21 cellular contexts compared by ENCODE assay signal in the genomic region with DNA sequence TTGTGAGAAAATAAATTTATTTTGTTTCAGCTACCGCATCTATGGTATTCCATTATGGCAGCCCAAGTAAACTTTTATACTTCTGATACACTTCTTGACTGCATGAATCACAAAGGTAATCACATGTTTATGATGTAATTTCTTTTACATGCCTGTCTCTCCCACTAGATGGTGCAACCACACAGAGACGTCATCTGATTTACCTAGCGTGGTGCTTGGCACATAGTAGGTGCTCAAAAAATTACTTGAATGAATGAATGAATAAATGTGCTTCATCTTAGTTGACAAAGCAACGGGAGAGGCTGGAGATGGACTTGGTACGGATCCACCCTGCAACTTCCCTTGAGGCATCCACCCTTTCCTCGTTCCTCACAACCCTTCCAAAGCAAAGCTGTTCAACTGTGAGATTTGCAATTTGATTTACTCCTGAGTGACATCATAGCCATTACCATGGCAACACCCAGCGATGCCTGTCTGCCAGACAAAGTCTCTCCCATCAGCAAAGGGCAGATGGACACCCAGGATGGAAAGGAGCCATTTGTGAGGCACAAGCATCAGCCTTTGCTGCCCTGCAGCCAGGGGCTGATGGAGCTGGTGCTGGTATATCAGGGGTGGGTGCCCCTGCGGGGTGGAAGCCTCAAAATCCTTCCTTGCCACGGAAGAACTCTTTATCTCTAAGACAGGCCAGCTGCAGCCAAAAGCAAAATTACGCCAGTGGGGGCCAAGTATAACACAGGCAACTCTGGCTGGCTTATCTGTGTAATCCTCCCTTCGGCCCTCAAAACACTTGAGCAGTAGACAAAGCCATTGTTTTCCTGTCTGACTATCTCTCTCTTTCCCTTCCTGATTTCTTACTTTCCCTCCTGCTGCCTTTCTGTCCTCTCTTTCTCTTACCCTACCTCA. TPM values are rescaled to one million over a fixed set of nuclear protein-coding genes. Genes with fewer than 3 reads are reported as not detected.
A peak's percentile ranks its signal among the peaks of the same experiment; 100 is the strongest.
DNase-seq lines count a peak whose midpoint lies in the region; ATAC-seq, FAIRE-seq and TF ChIP-seq lines count a peak whose summit lies in the region.
"Had no signal": no experiment of that assay in that cellular context is flagged by ENCODE, and none has a peak within 500 bp of the region (broad histone marks: within the 10 kb centered on the region; RNA-seq: fewer than 3 reads in every experiment).

No MANE protein-coding gene starts in this region.

- no peak overlapping the region; a peak in 1 of 7 replicates for H3K27ac Mint-ChIP-seq in H9
- no peak overlapping the region for H3K27ac Mint-ChIP-seq in naive thymus-derived CD8-positive, alpha-beta T cell
- H3K27ac Mint-ChIP-seq: activated naive CD8-positive, alpha-beta T cell treated with anti-CD3 and anti-CD28 coated beads for 36 hours had no signal

- no peaks in the 10 kb centered on the region for H3K79me1 ChIP-seq in H9 (ENCODE audit: insufficient read depth, low read depth, low read length, poor library complexity, severe bottlenecking)
- H3K79me1 ChIP-seq in mesendoderm (ENCODE audit: low read length): no peaks in the 10 kb centered on the region

- no peak overlapping the region for H2BK20ac ChIP-seq in H9 (ENCODE audit: low read depth, low read length, poor library complexity, severe bottlenecking)

- no peak overlapping the region for H3K4me3 ChIP-seq in bronchial epithelial cell (ENCODE audit: low read depth, low read length)
- H3K4me3 ChIP-seq in mesendoderm (ENCODE audit: low read length): no peak overlapping the region
- no peak overlapping the region for H3K4me3 ChIP-seq in H7 (ENCODE audit: insufficient read depth, low read depth, low read length)
- H3K4me3 ChIP-seq: A549, lung, spleen had no signal

- FAIRE-seq in bronchial epithelial cell (lab: Jason Lieb, UNC): no peak
- FAIRE-seq: A549, GM18507 had no signal

- DNase-seq in NCI-H2171 treated with DMSO at 0.1 percent for 48 hours (lab: John Stamatoyannopoulos, UW): peak; percentile 5
- no peak for DNase-seq in NCI-H2171 (lab: John Stamatoyannopoulos, UW)
- no peak for DNase-seq in H9
- peak; percentile 49 for DNase-seq in bronchial epithelial cell (ENCODE audit: low read depth)
- peak; percentile 43 for DNase-seq in mesendoderm
- no peak for DNase-seq in naive thymus-derived CD8-positive, alpha-beta T cell
- no peak for DNase-seq in stimulated activated CD4-positive, alpha-beta T cell treated with anti-CD3 and anti-CD28 coated beads, Interleukin-15, amount 100 ng/mL, for 24 hours
- DNase-seq in H7: no peak
- DNase-seq: activated CD4-positive, alpha-beta T cell treated with anti-CD3 and anti-CD28 coated beads for 48 hours; activated naive CD8-positive, alpha-beta T cell treated with anti-CD3 and anti-CD28 coated beads for 36 hours; CD8-positive, alpha-beta memory T cell; GF-D8; NCI-H146; NCI-H69; nucleus accumbens; spleen had no signal

- H3K56ac ChIP-seq in H9 (ENCODE audit: insufficient read length, low read depth, low read length) (no peak overlapping the region), mesendoderm (ENCODE audit: low read length) (no peak overlapping the region)

- no peaks in the 10 kb centered on the region for H3K23me2 ChIP-seq in H9 (ENCODE audit: insufficient read length, low read depth, low read length, poor library complexity, severe bottlenecking)

- no peak overlapping the region for H3K18ac ChIP-seq in H9 (ENCODE audit: insufficient read length, low read depth, low read length)
- H3K18ac ChIP-seq in mesendoderm (ENCODE audit: low read length): no peak overlapping the region

- no peak overlapping the region for H3K14ac ChIP-seq in H9 (ENCODE audit: insufficient read depth, low read length)

- H2BK120ac ChIP-seq in H9 (ENCODE audit: low read depth, low read length, poor library complexity, severe bottlenecking) (no peak overlapping the region), mesendoderm (ENCODE audit: low read depth, low read length) (no peak overlapping the region)

- H2BK15ac ChIP-seq in H9 (ENCODE audit: low read depth, low read length) (no peak overlapping the region), mesendoderm (replicated peaks; ENCODE audit: low read depth) (no peak overlapping the region)

- peaks cover 31% of the 10 kb centered on the region for H3K27me3 Mint-ChIP-seq in H9 (ENCODE audit: low read depth)
- H3K27me3 Mint-ChIP-seq in naive thymus-derived CD8-positive, alpha-beta T cell: peaks cover 23 to 48% (median 33%) of the 10 kb centered on the region in 5 donors

- ATAC-seq in naive thymus-derived CD8-positive, alpha-beta T cell: no peak

- H2BK12ac ChIP-seq in H9 (ENCODE audit: insufficient read length, low read depth, low read length): no peak overlapping the region

- H3K27me3 ChIP-seq in H9 (ENCODE audit: insufficient read depth, low read length) (no peaks in the 10 kb centered on the region; the same call in 1 of the 2 replicates), bronchial epithelial cell (ENCODE audit: control insufficient read depth, insufficient read depth, low read length) (no peaks in the 10 kb centered on the region), mesendoderm (ENCODE audit: insufficient read depth, low read length, poor library complexity) (no peaks in the 10 kb centered on the region), H7 (ENCODE audit: control insufficient read depth, insufficient read depth, low read length) (no peaks in the 10 kb centered on the region; the same call in 1 of the 2 replicates)

- peaks cover 4 to 5% of the 10 kb centered on the region in 2 experiments; a peak in 4 of 5 replicates for H3K9me3 Mint-ChIP-seq in H9
- peaks cover 0 to 21% (median 0%) of the 10 kb centered on the region in 9 donors for H3K9me3 Mint-ChIP-seq in naive thymus-derived CD8-positive, alpha-beta T cell

- H3K9ac ChIP-seq in H9 (ENCODE audit: extremely low read depth, insufficient read length, low read length) (no peak overlapping the region), mesendoderm (ENCODE audit: low read length) (no peak overlapping the region)

- H4K8ac ChIP-seq in H9 (replicated peaks; ENCODE audit: insufficient read length, low read depth, low read length): no peak overlapping the region
- no peak overlapping the region for H4K8ac ChIP-seq in mesendoderm (ENCODE audit: low read depth, low read length)

- H3K36me3 ChIP-seq in bronchial epithelial cell (ENCODE audit: control insufficient read depth, insufficient read depth, low read length) (no peaks in the 10 kb centered on the region), mesendoderm (ENCODE audit: control insufficient read depth, insufficient read depth, low read length) (no peaks in the 10 kb centered on the region), H7 (replicated peaks; ENCODE audit: control insufficient read depth, insufficient read depth, low read length) (no peaks in the 10 kb centered on the region)
- H3K36me3 ChIP-seq: spleen had no signal

- no peak overlapping the region for H4K91ac ChIP-seq in H9 (ENCODE audit: insufficient read length, low read depth, low read length)

- H3K23ac ChIP-seq in H9 (ENCODE audit: insufficient read length, low read depth, low read length) (no peak overlapping the region), mesendoderm (ENCODE audit: low read length) (no peak overlapping the region)

- H3K4me3 Mint-ChIP-seq in H9: no peak overlapping the region
- no peak overlapping the region for H3K4me3 Mint-ChIP-seq in naive thymus-derived CD8-positive, alpha-beta T cell
- H3K4me3 Mint-ChIP-seq: activated naive CD8-positive, alpha-beta T cell treated with anti-CD3 and anti-CD28 coated beads for 36 hours; CD8-positive, alpha-beta memory T cell had no signal

- H3K4ac ChIP-seq in H9 (ENCODE audit: low read depth, low read length) (no peak overlapping the region), mesendoderm (ENCODE audit: low read depth, low read length) (no peak overlapping the region)

- H2BK5ac ChIP-seq in H9 (ENCODE audit: insufficient read length, low read length) (no peak overlapping the region), mesendoderm (ENCODE audit: low read length) (no peak overlapping the region)

- peaks cover 0 to 3% of the 10 kb centered on the region in 2 experiments; a peak in 2 of 4 replicates for H3K4me1 Mint-ChIP-seq in H9
- no peaks in the 10 kb centered on the region for H3K4me1 Mint-ChIP-seq in naive thymus-derived CD8-positive, alpha-beta T cell
- H3K4me1 Mint-ChIP-seq: activated naive CD8-positive, alpha-beta T cell treated with anti-CD3 and anti-CD28 coated beads for 36 hours; CD8-positive, alpha-beta memory T cell had no signal

- TF ChIP-seq CTCF in H9 (conservative IDR thresholded peaks at IDR 0.05) (peak; percentile 32; the same call in 1 of the 3 replicates), bronchial epithelial cell (IDR thresholded peaks at IDR 0.05; ENCODE audit: insufficient read depth, low read length, severe bottlenecking) (no peak)

- no peaks in the 10 kb centered on the region for H3K4me1 ChIP-seq in H9 (ENCODE audit: insufficient read depth, low read length)
- H3K4me1 ChIP-seq in mesendoderm (ENCODE audit: control insufficient read depth, low read depth, low read length): no peaks in the 10 kb centered on the region
- H3K4me1 ChIP-seq: A549, spleen had no signal

- H3K27ac ChIP-seq in H9 (ENCODE audit: insufficient read length, low read depth, low read length): no peak overlapping the region
- no peak overlapping the region for H3K27ac ChIP-seq in mesendoderm (ENCODE audit: low read depth, low read length)
- H3K27ac ChIP-seq: A549, spleen had no signal

- H3T11ph ChIP-seq in H9 (ENCODE audit: low read length): no peak overlapping the region

- peaks cover 0 to 3% (median 2%) of the 10 kb centered on the region in 3 experiments; a peak in 2 of 7 replicates for H3K36me3 Mint-ChIP-seq in H9 (ENCODE audit: insufficient read depth in 1 of 3, low read depth in 3 of 3)
- H3K36me3 Mint-ChIP-seq in naive thymus-derived CD8-positive, alpha-beta T cell: peaks cover 0 to 14% (median 0%) of the 10 kb centered on the region in 3 donors
- H3K36me3 Mint-ChIP-seq: activated naive CD8-positive, alpha-beta T cell treated with anti-CD3 and anti-CD28 coated beads for 36 hours had no signal

- no peaks in the 10 kb centered on the region for H4K20me1 ChIP-seq in H9 (ENCODE audit: control insufficient read depth, insufficient read depth, insufficient read length)

- no peak overlapping the region for H3K4me2 ChIP-seq in H9 (ENCODE audit: insufficient read depth, insufficient read length, low read length)
- H3K4me2 ChIP-seq in mesendoderm (ENCODE audit: low read length): no peak overlapping the region
- H3K4me2 ChIP-seq: A549 had no signal

- no peak overlapping the region for H2AFZ ChIP-seq in H9 (ENCODE audit: low read length)

- H2AK5ac ChIP-seq in H9 (ENCODE audit: insufficient read length, low read length) (no peak overlapping the region), mesendoderm (ENCODE audit: low read length) (no peak overlapping the region)

- WGBS in H9 (ENCODE audit: extremely low coverage, insufficient read length, low lambda C conversion rate): no CpG with 5 or more reads among the region's 11 CpGs
- WGBS in mesendoderm (ENCODE audit: extremely low coverage, insufficient coverage, low lambda C conversion rate): no CpG with 5 or more reads among the region's 11 CpGs

- POLR2A ChIA-PET in naive thymus-derived CD8-positive, alpha-beta T cell (lab: Charles Lee): no interaction called here

- H4K5ac ChIP-seq in H9 (ENCODE audit: insufficient read length, low read depth, low read length) (no peak overlapping the region), mesendoderm (ENCODE audit: low read length) (no peak overlapping the region)

- no peaks in the 10 kb centered on the region for H3K9me3 ChIP-seq in H9 (ENCODE audit: control insufficient read depth, low read depth, low read length)
- H3K9me3 ChIP-seq: A549, spleen had no signal

- H3K79me2 ChIP-seq in H9 (ENCODE audit: insufficient read depth, low read length) (no peaks in the 10 kb centered on the region), mesendoderm (ENCODE audit: control insufficient read depth, insufficient read depth, low read length) (no peaks in the 10 kb centered on the region)

RNA-seq across cellular contexts. Expression of gene VWA5B1, which starts 18.9 kb away (rescaled TPM):
- total RNA-seq in H9 (2021) (0.18 TPM in 1 of 2 replicates, not detected in the other), bronchial epithelial cell (not detected in 2 replicates)
- polyA plus RNA-seq in mesendoderm (2013, experiment 1 of 2): 0.01 TPM
- 0.03 TPM for polyA plus RNA-seq in mesendoderm (2013, experiment 2 of 2)
- not detected for total RNA-seq in naive thymus-derived CD8-positive, alpha-beta T cell
- polyA plus RNA-seq in naive thymus-derived CD8-positive, alpha-beta T cell: under 1 TPM in 1 of 3 donors, not detected in 2; 0.06 TPM
- 0.10 and 0.26 TPM in 2 replicates for total RNA-seq in H7 (2014; rRNA removed; shearing (Covaris generic))
- total RNA-seq: CD8-positive, alpha-beta memory T cell; T-helper 2 cell treated with Interferon-gamma antibody and Interleukin-4, amounts not matched to agents 100 ng/mL and 5 ng/mL, for 36 hours had no signal
- polyA plus RNA-seq: A549; CD8-positive, alpha-beta memory T cell; esophagus; spleen had no signal

Comparison
In these comparisons a context has a peak if more than half of its experiments do, and no peak if none do; other contexts are left out.
1. DNase-seq: peak in NCI-H2171 treated with DMSO at 0.1 percent for 48 hours (single experiment), bronchial epithelial cell (single experiment) and mesendoderm (single experiment); none in NCI-H2171 (single experiment), H9 (single experiment), naive thymus-derived CD8-positive, alpha-beta T cell (0 of 10), stimulated activated CD4-positive, alpha-beta T cell treated with anti-CD3 and anti-CD28 coated beads, Interleukin-15, amount 100 ng/mL, for 24 hours (single experiment) and H7 (single experiment).